28 cellular contexts compared by ENCODE assay signal in the genomic region with DNA sequence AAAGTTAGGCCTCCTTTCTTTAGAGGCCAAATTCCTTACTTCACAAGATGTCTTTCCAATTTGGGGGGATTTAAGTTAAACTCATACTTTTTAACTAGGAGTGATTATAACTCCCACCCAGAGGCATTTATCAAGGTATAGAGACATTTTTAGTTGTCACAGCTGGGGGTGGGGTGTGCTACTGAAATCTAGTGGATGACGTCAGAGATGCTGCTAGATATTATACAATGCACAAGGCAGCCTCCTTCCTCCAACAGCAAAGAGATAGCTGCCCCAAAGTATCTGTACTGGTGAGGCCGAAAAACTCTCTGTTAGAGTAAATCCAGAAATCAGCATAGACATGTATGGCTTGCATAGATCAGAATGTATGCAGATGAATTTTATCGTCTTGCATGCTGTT.
"Had no signal": no experiment of that assay in that cellular context is flagged by ENCODE, and none has a peak within 500 bp of the region (broad histone marks: within the 10 kb centered on the region; RNA-seq: fewer than 3 reads in every experiment).

No MANE protein-coding gene starts in this region.

- H3K27ac ChIP-seq: colonic mucosa, coronary artery, dorsolateral prefrontal cortex, epithelial cell of prostate, esophagus muscularis mucosa, esophagus squamous epithelium, foreskin keratinocyte, gastrocnemius medialis, gastroesophageal sphincter, heart left ventricle, heart right ventricle had no signal

- H3K4me1 ChIP-seq: colonic mucosa, esophagus muscularis mucosa, esophagus squamous epithelium, foreskin keratinocyte, gastrocnemius medialis, gastroesophageal sphincter, heart left ventricle, heart right ventricle had no signal

- H3K36me3 ChIP-seq: colonic mucosa, esophagus muscularis mucosa, esophagus squamous epithelium, gastrocnemius medialis, gastroesophageal sphincter, heart left ventricle, heart right ventricle had no signal

- ATAC-seq: effector memory CD8-positive, alpha-beta T cell; esophagus mucosa; foreskin keratinocyte; gastrocnemius medialis; gastroesophageal sphincter; heart left ventricle; heart right ventricle had no signal

- H3K4me3 ChIP-seq: colonic mucosa, coronary artery, dorsolateral prefrontal cortex, esophagus muscularis mucosa, esophagus squamous epithelium, gastrocnemius medialis, gastroesophageal sphincter, heart left ventricle, heart right ventricle had no signal

- H3K9me3 ChIP-seq: colonic mucosa had no signal

- DNase-seq: colonic mucosa; cortex of kidney; dermis blood vessel endothelial cell; dorsolateral prefrontal cortex; effector CD4-positive, alpha-beta T cell; effector CD8-positive, alpha-beta T cell; effector memory CD4-positive, alpha-beta T cell; effector memory CD8-positive, alpha-beta T cell; endodermal cell; erythroblast; esophagus squamous epithelium; foreskin fibroblast; foreskin keratinocyte; foreskin melanocyte; gastrocnemius medialis; glutamatergic neuron; head of caudate nucleus; heart left ventricle; heart right ventricle had no signal

- H3K27me3 ChIP-seq: colonic mucosa, esophagus squamous epithelium, foreskin keratinocyte, gastrocnemius medialis had no signal

- FAIRE-seq: colon, endometrium, endothelial cell of umbilical vein, frontal cortex had no signal
